Comparison of ENCODE assay signal across 9 cellular contexts in genomic region chr6:151392429-151392828, GRCh38. TPM values are rescaled to one million over a fixed set of nuclear protein-coding genes. Genes with fewer than 3 reads are reported as not detected.
DNase-seq lines count a peak whose midpoint lies in the region; ATAC-seq and TF ChIP-seq lines count a peak whose summit lies in the region.
"Had no signal": no experiment of that assay in that cellular context is flagged by ENCODE, and none has a peak within 500 bp of the region (broad histone marks: within the 10 kb centered on the region; RNA-seq: fewer than 3 reads in every experiment).

No MANE protein-coding gene starts in this region.

- H3K9me3 Mint-ChIP-seq in Caco-2 (ENCODE audit: unreplicated experiment): no peaks in the 10 kb centered on the region
- H3K9me3 Mint-ChIP-seq in endothelial cell (ENCODE audit: unreplicated experiment): no peaks in the 10 kb centered on the region

- peaks cover 17% of the 10 kb centered on the region for H3K4me1 ChIP-seq in Caco-2
- peaks cover 60% of the 10 kb centered on the region for H3K4me1 ChIP-seq in OCI-LY7 (ENCODE audit: insufficient read depth, low read length, poor library complexity, severe bottlenecking)
- H3K4me1 ChIP-seq in neutrophil (ENCODE audit: control insufficient read depth in 1 of 2, insufficient read depth in 1 of 2, low read depth in 1 of 2, low read length in 1 of 2): peaks cover 36 to 41% of the 10 kb centered on the region in 2 experiments

- H3K9me2 ChIP-seq in OCI-LY7 (ENCODE audit: insufficient read depth, low read length): no peaks in the 10 kb centered on the region

- H3K27ac Mint-ChIP-seq in Caco-2 (ENCODE audit: unreplicated experiment): peak overlapping the region; percentile 88
- peak overlapping the region; percentile 85 for H3K27ac Mint-ChIP-seq in endothelial cell (ENCODE audit: unreplicated experiment)

- H3K36me3 Mint-ChIP-seq in Caco-2 (ENCODE audit: insufficient read depth, unreplicated experiment) (peaks cover 21% of the 10 kb centered on the region), endothelial cell (ENCODE audit: low read depth, unreplicated experiment) (peaks cover 16% of the 10 kb centered on the region)

- BruUV-seq in Caco-2 (replicated peaks; lab: Mats Ljungman, UMichigan): TSS peak; percentile 38
- BruUV-seq in OCI-LY7 (replicated peaks; lab: Mats Ljungman, UMichigan): no TSS peak

- H3K4me3 Mint-ChIP-seq in Caco-2 (ENCODE audit: unreplicated experiment) (peak overlapping the region; percentile 88), endothelial cell (ENCODE audit: unreplicated experiment) (peak overlapping the region; percentile 94)

- ATAC-seq in GM18502 (IDR thresholded peaks at IDR 0.05; ENCODE audit: poor library complexity, unreplicated experiment): no peak

- no peaks in the 10 kb centered on the region for H3K9me3 ChIP-seq in Caco-2
- H3K9me3 ChIP-seq in OCI-LY7 (ENCODE audit: low read length): no peaks in the 10 kb centered on the region
- H3K9me3 ChIP-seq in neutrophil: no peaks in the 10 kb centered on the region

- H3K4me1 Mint-ChIP-seq in Caco-2 (ENCODE audit: low read depth, unreplicated experiment): peaks cover 18% of the 10 kb centered on the region
- H3K4me1 Mint-ChIP-seq in endothelial cell (ENCODE audit: unreplicated experiment): peaks cover 30% of the 10 kb centered on the region

- no peak for DNase-seq in Caco-2
- DNase-seq in OCI-LY7 (ENCODE audit: low spot score): no peak
- DNase-seq in endothelial cell (ENCODE audit: low spot score): no peak
- DNase-seq in NCI-H2227 (lab: John Stamatoyannopoulos, UW; ENCODE audit: unreplicated experiment): no peak
- DNase-seq in DMS53 treated with DMSO at 0.1 percent for 48 hours (lab: John Stamatoyannopoulos, UW; ENCODE audit: unreplicated experiment): no peak
- DNase-seq in head of caudate nucleus: no peak
- DNase-seq: NCI-H2171 had no signal

- no peak for TF ChIP-seq CTCF in Caco-2 (IDR thresholded peaks at IDR 0.05; ENCODE audit: insufficient read depth in 1 of 2, low read depth in 1 of 2, low read length in 1 of 2, severe bottlenecking in 1 of 2, unreplicated experiment in 1 of 2)
- no peak for TF ChIP-seq CTCF in OCI-LY7 (conservative IDR thresholded peaks at IDR 0.05; ENCODE audit: low read length)
- TF ChIP-seq CTCF in endothelial cell (IDR thresholded peaks at IDR 0.05; ENCODE audit: unreplicated experiment): no peak
- no peak for TF ChIP-seq CTCF in neutrophil (IDR thresholded peaks at IDR 0.05)

- H3K4me2 ChIP-seq in OCI-LY7 (ENCODE audit: low read length): peak overlapping the region; percentile 81

- no peaks in the 10 kb centered on the region for H3K27me3 Mint-ChIP-seq in Caco-2 (ENCODE audit: insufficient read depth, unreplicated experiment)
- peaks cover 21% of the 10 kb centered on the region for H3K27me3 Mint-ChIP-seq in endothelial cell (ENCODE audit: unreplicated experiment)

- H3K27me3 ChIP-seq in Caco-2 (replicated peaks; ENCODE audit: control insufficient read depth, insufficient read depth, low read length) (no peaks in the 10 kb centered on the region), neutrophil (no peaks in the 10 kb centered on the region)

- CTCF ChIA-PET in Caco-2 (lab: Charles Lee) (no interaction called here), OCI-LY7 (lab: Charles Lee; ENCODE audit: unreplicated experiment) (no interaction called here)

- H3K36me3 ChIP-seq in Caco-2 (ENCODE audit: control insufficient read depth, insufficient read depth, low read length) (peaks cover 1% of the 10 kb centered on the region; the same call in 1 of the 2 replicates), OCI-LY7 (ENCODE audit: insufficient read depth, low read length) (peaks cover 57% of the 10 kb centered on the region), neutrophil (peaks cover 3% of the 10 kb centered on the region)

- POLR2A ChIA-PET in Caco-2 (lab: Charles Lee): no interaction called here
- POLR2A ChIA-PET in OCI-LY7 (lab: Charles Lee): no interaction called here

- H3K27ac ChIP-seq in OCI-LY7 (ENCODE audit: low read depth, low read length, poor library complexity, severe bottlenecking) (peak overlapping the region; percentile 97), neutrophil (peak overlapping the region; percentile 99)

- H3K4me3 ChIP-seq in Caco-2 (ENCODE audit: low read depth, low read length): peak overlapping the region; percentile 72
- H3K4me3 ChIP-seq in OCI-LY7 (ENCODE audit: low read depth, low read length, poor library complexity, severe bottlenecking): peak overlapping the region; percentile 99
- peak overlapping the region; percentile 74 to 90 for H3K4me3 ChIP-seq in neutrophil (ENCODE audit: low read depth in 1 of 2, low read length in 1 of 2)

- peaks cover 81% of the 10 kb centered on the region for H3K79me2 ChIP-seq in OCI-LY7 (ENCODE audit: insufficient read depth, low read depth, low read length)

- H4K20me1 ChIP-seq in OCI-LY7 (ENCODE audit: insufficient read depth, low read length): peaks cover 43% of the 10 kb centered on the region

- intact Hi-C loops in Caco-2 (cut with micrococcal nuclease; ENCODE audit: unreplicated experiment) (no loop called here), OCI-LY7 (cut with micrococcal nuclease; ENCODE audit: unreplicated experiment) (loop anchor here (5.0 kb wide), 2 partner anchors 910 to 1590 kb away; partner anchors contain the start of gene FBXO5), head of caudate nucleus (cut with DNase I) (loop anchor here (5.0 kb wide), 1 partner anchor 60 kb away; the partner anchor contains the start of gene RMND1)

- no peak overlapping the region for H2AFZ ChIP-seq in OCI-LY7 (ENCODE audit: low read length)

RNA-seq across cellular contexts. Expression of gene ZBTB2, which starts 1.1 kb away (rescaled TPM):
- 23.7 and 23.9 TPM in 2 replicates for total RNA-seq in Caco-2 (2022)
- total RNA-seq in OCI-LY7 (2014; rRNA removed; shearing (Covaris generic)): 16.4 and 17.0 TPM in 2 replicates
- 17.0 and 18.4 TPM in 2 replicates for total RNA-seq in OCI-LY7 (2022)
- total RNA-seq in endothelial cell (ENCODE audit: unreplicated experiment): 11.6 TPM

RNA-seq across cellular contexts. Expression of gene RMND1, which starts 59.5 kb away (rescaled TPM):
- total RNA-seq in Caco-2 (2022) (39.1 and 42.9 TPM in 2 replicates), OCI-LY7 (2022) (22.0 and 22.3 TPM in 2 replicates), endothelial cell (ENCODE audit: unreplicated experiment) (18.7 TPM)
- total RNA-seq in OCI-LY7 (2014; rRNA removed; shearing (Covaris generic)): 10.2 and 21.2 TPM in 2 replicates
